In the genomic region with DNA sequence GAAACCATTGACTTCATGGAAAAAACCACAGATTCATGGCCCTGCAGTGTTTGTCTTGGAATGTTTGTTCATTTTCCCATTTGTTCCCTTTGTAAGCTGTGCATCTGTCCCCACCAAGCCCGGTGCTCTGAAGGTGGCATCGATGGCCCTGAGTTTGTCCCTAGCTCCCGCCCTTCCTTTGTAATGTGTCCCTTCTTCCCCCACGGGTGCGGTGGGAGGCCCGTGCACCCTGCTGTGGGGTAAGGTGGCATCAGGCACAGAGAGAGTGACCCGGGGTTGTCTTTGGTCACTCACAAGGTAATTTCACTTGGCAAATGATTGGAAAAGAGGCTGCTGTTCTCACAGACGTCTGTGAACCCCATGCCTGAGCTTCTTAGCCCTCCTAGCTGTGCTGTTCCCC, we compare ENCODE assay signal across 17 cellular contexts. TPM values are rescaled to one million over a fixed set of nuclear protein-coding genes. Genes with fewer than 3 reads are reported as not detected.
A peak's percentile ranks its signal among the peaks of the same experiment; 100 is the strongest.
DNase-seq lines count a peak whose midpoint lies in the region; ATAC-seq and TF ChIP-seq lines count a peak whose summit lies in the region.
"Had no signal": no experiment of that assay in that cellular context is flagged by ENCODE, and none has a peak within 500 bp of the region (broad histone marks: within the 10 kb centered on the region; RNA-seq: fewer than 3 reads in every experiment).

No MANE protein-coding gene starts in this region.

- H3K27ac Mint-ChIP-seq in HFFc6 (peak overlapping the region; percentile 95), WTC11 (no peak overlapping the region)

- H3K9me3 Mint-ChIP-seq in HFFc6, result no peaks in the 10 kb centered on the region
- H3K9me3 Mint-ChIP-seq in WTC11, result 0 out of 2 replicates have a peak, but pooled peaks cover 7% of the 10 kb centered on the region
- H3K9me3 Mint-ChIP-seq: CD8-positive, alpha-beta memory T cell had no signal

- H2AK5ac ChIP-seq in neuronal stem cell (ENCODE audit: low read depth, low read length), result no peak overlapping the region

- H2BK5ac ChIP-seq in neuronal stem cell (ENCODE audit: low read length), result no peak overlapping the region

- H3K23ac ChIP-seq in neuronal stem cell (ENCODE audit: low read depth, low read length, poor library complexity), result no peak overlapping the region

- H3K36me3 ChIP-seq in neuronal stem cell (replicated peaks in 1 of 2; ENCODE audit: control insufficient read depth in 2 of 2, insufficient read depth in 2 of 2, low read length in 2 of 2), result no peaks in the 10 kb centered on the region
- H3K36me3 ChIP-seq: BLaER1, HAP-1 had no signal

- H3K4me3 Mint-ChIP-seq in HFFc6 (no peak overlapping the region), WTC11 (no peak overlapping the region)
- H3K4me3 Mint-ChIP-seq: CD8-positive, alpha-beta memory T cell had no signal

- DNase-seq in NCI-H146 (lab: John Stamatoyannopoulos, UW) (peak; percentile 37), NCI-H146 treated with DMSO at 0.1 percent for 48 hours (lab: John Stamatoyannopoulos, UW; ENCODE audit: unreplicated experiment) (no peak), HFFc6 (no peak), islet precursor cell (peak; percentile 35), neuronal stem cell (ENCODE audit: low spot score) (no peak), WTC11 (ENCODE audit: low spot score) (no peak), NOMO-1 treated with dmso at 0.1 percent for 144 hours (lab: John Stamatoyannopoulos, UW; ENCODE audit: unreplicated experiment) (no peak)
- DNase-seq: AML-193; CD8-positive, alpha-beta memory T cell; DND-41; GDM1 had no signal

- H2AFZ ChIP-seq in neuronal stem cell (ENCODE audit: low read length), result no peak overlapping the region

- H3K36me3 Mint-ChIP-seq in HFFc6 (ENCODE audit: low read depth) (peaks cover 25% of the 10 kb centered on the region), WTC11 (no peaks in the 10 kb centered on the region)
- H3K36me3 Mint-ChIP-seq: CD8-positive, alpha-beta memory T cell had no signal

- H3K4me1 Mint-ChIP-seq in HFFc6 (ENCODE audit: low read depth), result peaks cover 82% of the 10 kb centered on the region
- H3K4me1 Mint-ChIP-seq in WTC11, result peaks cover 20% of the 10 kb centered on the region
- H3K4me1 Mint-ChIP-seq: CD8-positive, alpha-beta memory T cell had no signal

- CTCF ChIA-PET in WTC11 (lab: Charles Lee), result interaction anchor here (1.3 to 2.5 kb wide), 3 partner anchors 9 to 22 kb away, joined by 4 to 6 read pairs (median 5); no protein-coding TSS in a partner anchor

- H3K27ac ChIP-seq in neuronal stem cell (replicated peaks; ENCODE audit: low read length), result no peak overlapping the region
- H3K27ac ChIP-seq: 22Rv1, BLaER1, HL-60 had no signal

- no peak overlapping the region for H3K4ac ChIP-seq in neuronal stem cell (ENCODE audit: low read length)

- TF ChIP-seq CTCF in HFFc6 (IDR thresholded peaks at IDR 0.05), result no peak
- no peak for TF ChIP-seq CTCF in WTC11 (IDR thresholded peaks at IDR 0.05)

- no CpG with 5 or more reads among the region's 8 CpGs for WGBS in neuronal stem cell (ENCODE audit: extremely low coverage in 2 of 2, insufficient read length in 2 of 2, insufficient replicate concordance in 1 of 2), 2 donors

- H3K4me3 ChIP-seq in neuronal stem cell (ENCODE audit: low read length in 2 of 2), result no peak overlapping the region
- H3K4me3 ChIP-seq: BLaER1, HAP-1 had no signal

- H3K18ac ChIP-seq in neuronal stem cell (ENCODE audit: low read length), result peak overlapping the region; percentile 15

- no peak overlapping the region for H4K91ac ChIP-seq in neuronal stem cell (ENCODE audit: low read depth, low read length, poor library complexity)

- POLR2A ChIA-PET in WTC11 (lab: Charles Lee), result no interaction called here

- H3K27me3 ChIP-seq in neuronal stem cell (ENCODE audit: control insufficient read depth in 3 of 3, insufficient read depth in 3 of 3, low read depth in 1 of 3, low read length in 3 of 3), result no peaks in the 10 kb centered on the region
- H3K27me3 ChIP-seq: BLaER1 had no signal

- H2BK12ac ChIP-seq in neuronal stem cell (ENCODE audit: low read length), result no peak overlapping the region

- H3K4me1 ChIP-seq in neuronal stem cell (ENCODE audit: control insufficient read depth in 2 of 2, insufficient read depth in 1 of 2, low read depth in 1 of 2, low read length in 2 of 2), result peaks cover 0 to under 1% of the 10 kb centered on the region in 2 donors
- H3K4me1 ChIP-seq: BLaER1, Caco-2, HAP-1 had no signal

- H3K79me1 ChIP-seq in neuronal stem cell (ENCODE audit: low read depth, low read length), result peaks cover 2% of the 10 kb centered on the region

- H4K8ac ChIP-seq in neuronal stem cell (ENCODE audit: low read depth, low read length), result no peak overlapping the region

- no peaks in the 10 kb centered on the region for H3K9me3 ChIP-seq in neuronal stem cell (replicated peaks in 1 of 2; ENCODE audit: control insufficient read depth in 2 of 2, insufficient read depth in 1 of 2, low read depth in 1 of 2, low read length in 2 of 2)
- H3K9me3 ChIP-seq: BLaER1, Caco-2, HAP-1 had no signal

- no peak overlapping the region for H2BK120ac ChIP-seq in neuronal stem cell (ENCODE audit: low read depth, low read length)

- H3K9ac ChIP-seq in neuronal stem cell (ENCODE audit: low read depth, low read length, poor library complexity), result no peak overlapping the region
- H3K9ac ChIP-seq: BLaER1 had no signal

- no peak overlapping the region for H2BK15ac ChIP-seq in neuronal stem cell (ENCODE audit: low read length)

- H3K4me2 ChIP-seq in neuronal stem cell (ENCODE audit: insufficient read depth, low read length, poor library complexity, severe bottlenecking), result no peak overlapping the region
- H3K4me2 ChIP-seq: BLaER1 had no signal

- H3K27me3 Mint-ChIP-seq in HFFc6 (ENCODE audit: insufficient read depth), result peaks cover 3% of the 10 kb centered on the region; the same call in 1 of the 2 replicates
- no peaks in the 10 kb centered on the region for H3K27me3 Mint-ChIP-seq in WTC11 (ENCODE audit: low read depth)

- ATAC-seq in GM18870 (IDR thresholded peaks at IDR 0.05; ENCODE audit: unreplicated experiment) (no peak), WTC11 (no peak)

- no peak overlapping the region for H3K14ac ChIP-seq in neuronal stem cell (ENCODE audit: low read length)

TF ChIP-seq in WTC11, 78 proteins besides CTCF, POLR2A, EP300 and RAD21 (continues in another document):
- TF ChIP-seq NR1H2 (CRISPR knock-in tag; IDR thresholded peaks at IDR 0.05) (no peak), AR (CRISPR knock-in tag; IDR thresholded peaks at IDR 0.05) (no peak), EMX1 (CRISPR knock-in tag; IDR thresholded peaks at IDR 0.05) (no peak), CREB1 (CRISPR knock-in tag; IDR thresholded peaks at IDR 0.05) (no peak), GABPB1 (CRISPR knock-in tag; IDR thresholded peaks at IDR 0.05) (no peak), FOXJ3 (CRISPR knock-in tag; IDR thresholded peaks at IDR 0.05; ENCODE audit: borderline replicate concordance) (no peak), ZNF232 (CRISPR knock-in tag; IDR thresholded peaks at IDR 0.05) (no peak), ESRRA (CRISPR knock-in tag; IDR thresholded peaks at IDR 0.05; ENCODE audit: borderline replicate concordance) (no peak)
- TF ChIP-seq, protein P1, sequence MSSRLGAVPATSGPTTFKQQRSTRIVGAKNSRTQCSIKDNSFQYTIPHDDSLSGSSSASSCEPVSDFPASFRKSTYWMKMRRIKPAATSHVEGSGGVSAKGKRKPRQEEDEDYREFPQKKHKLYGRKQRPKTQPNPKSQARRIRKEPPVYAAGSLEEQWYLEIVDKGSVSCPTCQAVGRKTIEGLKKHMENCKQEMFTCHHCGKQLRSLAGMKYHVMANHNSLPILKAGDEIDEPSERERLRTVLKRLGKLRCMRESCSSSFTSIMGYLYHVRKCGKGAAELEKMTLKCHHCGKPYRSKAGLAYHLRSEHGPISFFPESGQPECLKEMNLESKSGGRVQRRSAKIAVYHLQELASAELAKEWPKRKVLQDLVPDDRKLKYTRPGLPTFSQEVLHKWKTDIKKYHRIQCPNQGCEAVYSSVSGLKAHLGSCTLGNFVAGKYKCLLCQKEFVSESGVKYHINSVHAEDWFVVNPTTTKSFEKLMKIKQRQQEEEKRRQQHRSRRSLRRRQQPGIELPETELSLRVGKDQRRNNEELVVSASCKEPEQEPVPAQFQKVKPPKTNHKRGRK (CRISPR knock-in tag; IDR thresholded peaks at IDR 0.05; ENCODE audit: borderline replicate concordance), result no peak
- TF ChIP-seq, protein P2, sequence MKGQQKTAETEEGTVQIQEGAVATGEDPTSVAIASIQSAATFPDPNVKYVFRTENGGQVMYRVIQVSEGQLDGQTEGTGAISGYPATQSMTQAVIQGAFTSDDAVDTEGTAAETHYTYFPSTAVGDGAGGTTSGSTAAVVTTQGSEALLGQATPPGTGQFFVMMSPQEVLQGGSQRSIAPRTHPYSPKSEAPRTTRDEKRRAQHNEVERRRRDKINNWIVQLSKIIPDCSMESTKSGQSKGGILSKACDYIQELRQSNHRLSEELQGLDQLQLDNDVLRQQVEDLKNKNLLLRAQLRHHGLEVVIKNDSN (CRISPR knock-in tag; IDR thresholded peaks at IDR 0.05), result no peak

RNA-seq across cellular contexts. Expression of gene KLHL29, which starts 28.7 kb away (rescaled TPM):
- total RNA-seq in HFFc6 (2021; fragmentation: NEBNext Ultra II Directional; extraction: Animal tissue kit (Norgen Biotek cat#: 25700)), result 1 to 10 TPM; 7.4 to 9.7 (median 8.6) TPM
- polyA plus RNA-seq in neuronal stem cell (2013, experiment 1 of 2), result 3.0 TPM
- 3.0 TPM for polyA plus RNA-seq in neuronal stem cell (2013, experiment 2 of 2)
- total RNA-seq in WTC11 (2021), result 6.8 to 7.3 TPM (median 7.1 TPM) in 3 replicates

Comparison
In these comparisons a context has a peak if more than half of its experiments do, and no peak if none do; other contexts are left out.
1. DNase-seq: peak in NCI-H146 (single experiment) and islet precursor cell (single experiment); none in NCI-H146 treated with DMSO at 0.1 percent for 48 hours (single experiment), HFFc6 (single experiment), neuronal stem cell (single experiment), WTC11 (single experiment) and NOMO-1 treated with dmso at 0.1 percent for 144 hours (single experiment).